In the genomic region with DNA sequence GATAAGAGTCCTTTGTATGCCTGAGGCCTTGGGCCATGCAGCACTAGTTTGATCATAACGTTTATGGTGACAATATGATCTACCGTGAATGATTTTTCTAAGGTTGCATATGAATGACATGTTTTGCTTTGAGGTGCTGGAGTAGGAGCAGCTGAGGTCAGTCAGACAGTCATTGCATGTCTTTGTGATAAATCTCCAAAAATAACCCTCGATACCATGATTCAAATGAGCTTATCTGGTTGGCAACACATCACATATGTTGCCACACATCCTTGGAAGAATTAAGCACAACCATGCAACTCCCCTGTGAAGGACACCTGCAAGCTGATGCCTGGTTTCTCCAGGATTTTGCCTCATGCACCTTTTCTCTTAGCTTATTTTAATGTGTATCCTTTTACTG, we compare ENCODE assay signal across 23 cellular contexts.
A peak's percentile ranks its signal among the peaks of the same experiment; 100 is the strongest.
DNase-seq lines count a peak whose midpoint lies in the region; ATAC-seq, FAIRE-seq and TF ChIP-seq lines count a peak whose summit lies in the region.
"Had no signal": no experiment of that assay in that cellular context is flagged by ENCODE, and none has a peak within 500 bp of the region (broad histone marks: within the 10 kb centered on the region; RNA-seq: fewer than 3 reads in every experiment).

No MANE protein-coding gene starts in this region.

- TF ChIP-seq CTCF in heart left ventricle (IDR thresholded peaks at IDR 0.05) (no peak), right atrium auricular region (IDR thresholded peaks at IDR 0.05) (no peak)

- intact Hi-C loops in Right ventricle myocardium inferior (cut with DNase I), result no loop called here
- intact Hi-C loops in cardiac septum (cut with DNase I), result no loop called here
- intact Hi-C loops in heart left ventricle (cut with DNase I), result no loop called here
- intact Hi-C loops in right cardiac atrium (cut with DNase I), result no loop called here
- intact Hi-C loops in left ventricle myocardium superior (cut with micrococcal nuclease), result no loop called here

- FAIRE-seq in urothelium cell line (lab: Jason Lieb, UNC), result peak; percentile 53
- FAIRE-seq: A549, D721Med, G401.6, GM12891, GM19239 had no signal

- H3K27ac ChIP-seq in heart left ventricle, result no peak overlapping the region
- no peak overlapping the region for H3K27ac ChIP-seq in right cardiac atrium (ENCODE audit: low read length)
- no peak overlapping the region for H3K27ac ChIP-seq in right atrium auricular region
- H3K27ac ChIP-seq: 22Rv1; A549; BLaER1 treated with 17β-estradiol and CSF1 and Interleukin-3, amounts not matched to agents 10 nM and 100 nM; C4-2B had no signal

- H3K36me3 ChIP-seq in heart left ventricle (no peaks in the 10 kb centered on the region), right atrium auricular region (no peaks in the 10 kb centered on the region)

- no peak overlapping the region for H3K4me3 ChIP-seq in heart left ventricle
- H3K4me3 ChIP-seq in right cardiac atrium (ENCODE audit: low read length), result no peak overlapping the region
- no peak overlapping the region for H3K4me3 ChIP-seq in right atrium auricular region
- H3K4me3 ChIP-seq: A549; BLaER1 treated with 17β-estradiol and CSF1 and Interleukin-3, amounts not matched to agents 10 nM and 100 nM had no signal

- H3K4me1 ChIP-seq in heart left ventricle, result peaks cover 0 to 6% (median 0%) of the 10 kb centered on the region in 12 donors
- H3K4me1 ChIP-seq in right cardiac atrium (ENCODE audit: control insufficient read depth, insufficient read depth, low read length), result peaks cover 2% of the 10 kb centered on the region
- peaks cover 0 to 4% of the 10 kb centered on the region in 2 donors for H3K4me1 ChIP-seq in right atrium auricular region
- H3K4me1 ChIP-seq: A549; BLaER1 treated with 17β-estradiol and CSF1 and Interleukin-3, amounts not matched to agents 10 nM and 100 nM; Caco-2 had no signal

- no peak for TF ChIP-seq POLR2A in heart left ventricle (IDR thresholded peaks at IDR 0.05)

- H3K27me3 ChIP-seq in heart left ventricle (no peaks in the 10 kb centered on the region), right cardiac atrium (ENCODE audit: control insufficient read depth, insufficient read depth) (no peaks in the 10 kb centered on the region), right atrium auricular region (no peaks in the 10 kb centered on the region)
- H3K27me3 ChIP-seq: BLaER1 treated with 17β-estradiol and CSF1 and Interleukin-3, amounts not matched to agents 10 nM and 100 nM had no signal

- ATAC-seq in Right ventricle myocardium inferior (peak; percentile 34), heart left ventricle (peak in 3 of 4 donors; percentile 44 to 65 (median 49)), right cardiac atrium (no peak), left ventricle myocardium superior (peak; percentile 71)
- ATAC-seq: A549; CD8-positive, alpha-beta T cell had no signal

- H3K9me3 ChIP-seq in heart left ventricle, result peaks cover 0 to 21% (median 9%) of the 10 kb centered on the region in 12 donors
- H3K9me3 ChIP-seq in right cardiac atrium (ENCODE audit: control insufficient read depth, low read length), result no peaks in the 10 kb centered on the region
- H3K9me3 ChIP-seq in right atrium auricular region, result peaks cover 0 to 8% of the 10 kb centered on the region in 2 donors
- H3K9me3 ChIP-seq: A549 had no signal

- WGBS in heart left ventricle, 4 donors, result 46 to 66% (median 61%) methylated on average over 3 of the region's 3 CpGs
- 59% methylated on average over 3 of the region's 3 CpGs for WGBS in right cardiac atrium

- DNase-seq in Right ventricle myocardium inferior (ENCODE audit: missing footprints), result no peak
- no peak for DNase-seq in cardiac septum (ENCODE audit: low spot score)
- no peak for DNase-seq in heart left ventricle
- no peak for DNase-seq in right cardiac atrium
- no peak for DNase-seq in left ventricle myocardium superior
- no peak for DNase-seq in right atrium auricular region (ENCODE audit: low spot score)
- no peak for DNase-seq in urothelium cell line (ENCODE audit: low spot score)
- DNase-seq in NCI-H748 (lab: John Stamatoyannopoulos, UW; ENCODE audit: unreplicated experiment), result no peak
- DNase-seq: AML-193; Caco-2; Calu3; CD4-positive, alpha-beta T cell; CD8-positive, alpha-beta T cell; DMS79 treated with DMSO at 0.1 percent for 48 hours; GF-D8 had no signal

Comparison
In these comparisons a context has a peak if more than half of its experiments do, and no peak if none do; other contexts are left out.
1. ATAC-seq: peak in Right ventricle myocardium inferior (single experiment), heart left ventricle (3 of 4) and left ventricle myocardium superior (single experiment); none in right cardiac atrium (0 of 2).